1 cellular context compared by ENCODE assay signal in genomic region chr18:32019251-32019943, GRCh38.
TF ChIP-seq lines count a peak whose summit lies in the region.

No MANE protein-coding gene starts in this region.

TF ChIP-seq in HepG2, 621 proteins besides CTCF, POLR2A, EP300 and RAD21 (continued from another document and continues in another):
- 0 out of 2 replicates have a peak, but pooled peaks have one; percentile 32 for TF ChIP-seq ZNF724P (CRISPR knock-in tag; IDR thresholded peaks at IDR 0.05; ENCODE audit: borderline replicate concordance)
- no peak for TF ChIP-seq TBX2 (CRISPR knock-in tag; IDR thresholded peaks at IDR 0.05; ENCODE audit: borderline replicate concordance)
- no peak for TF ChIP-seq ZNF251 (CRISPR knock-in tag; IDR thresholded peaks at IDR 0.05)
- TF ChIP-seq ZNF543 (CRISPR knock-in tag; IDR thresholded peaks at IDR 0.05): no peak
- peak; percentile 97 for TF ChIP-seq MLX (CRISPR knock-in tag; IDR thresholded peaks at IDR 0.05)
- TF ChIP-seq ZNF567 (CRISPR knock-in tag; IDR thresholded peaks at IDR 0.05; ENCODE audit: borderline replicate concordance): no peak
- peak; percentile 45; the same call in 1 of the 2 replicates for TF ChIP-seq ZGPAT (CRISPR knock-in tag; IDR thresholded peaks at IDR 0.05)
- no peak for TF ChIP-seq PHB2 (IDR thresholded peaks at IDR 0.05; ENCODE audit: partially characterized antibody)
- TF ChIP-seq STAG1 (CRISPR knock-in tag; IDR thresholded peaks at IDR 0.05): no peak
- TF ChIP-seq NR2F6 (IDR thresholded peaks at IDR 0.05): peak; percentile 4; the same call in 1 of the 2 replicates
- TF ChIP-seq NR2F6 (CRISPR knock-in tag; IDR thresholded peaks at IDR 0.05): peak; percentile 52; the same call in 1 of the 2 replicates
- peak; percentile 70; the same call in 1 of the 2 replicates for TF ChIP-seq ARID4A (CRISPR knock-in tag; IDR thresholded peaks at IDR 0.05; ENCODE audit: borderline replicate concordance)
- no peak for TF ChIP-seq ZNF256 (CRISPR knock-in tag; conservative IDR thresholded peaks at IDR 0.05)
- peak; percentile 56; the same call in 1 of the 2 replicates for TF ChIP-seq FOXK1 (CRISPR knock-in tag; IDR thresholded peaks at IDR 0.05; ENCODE audit: borderline replicate concordance, low read depth)
- TF ChIP-seq SAFB2 (CRISPR knock-in tag; IDR thresholded peaks at IDR 0.05; ENCODE audit: borderline replicate concordance, low read depth): no peak
- TF ChIP-seq ZNF550 (CRISPR knock-in tag; IDR thresholded peaks at IDR 0.05; ENCODE audit: borderline replicate concordance): no peak
- TF ChIP-seq HDAC2 (CRISPR knock-in tag; IDR thresholded peaks at IDR 0.05): peak; percentile 27; the same call in 1 of the 2 replicates
- peak; percentile 67 for TF ChIP-seq HNF4A (CRISPR knock-in tag; IDR thresholded peaks at IDR 0.05)
- TF ChIP-seq ZBTB42 (CRISPR knock-in tag; IDR thresholded peaks at IDR 0.05): no peak; the same call in 1 of the 2 replicates
- no peak; the same call in 1 of the 2 replicates for TF ChIP-seq RFXAP (CRISPR knock-in tag; IDR thresholded peaks at IDR 0.05; ENCODE audit: borderline replicate concordance)
- no peak for TF ChIP-seq ETS1 (CRISPR knock-in tag; IDR thresholded peaks at IDR 0.05)
- TF ChIP-seq GLI4 (CRISPR knock-in tag; IDR thresholded peaks at IDR 0.05; ENCODE audit: borderline replicate concordance): no peak
- TF ChIP-seq ZNF382 (CRISPR knock-in tag; IDR thresholded peaks at IDR 0.05; ENCODE audit: borderline replicate concordance): no peak
- no peak for TF ChIP-seq DNMT3B (CRISPR knock-in tag; conservative IDR thresholded peaks at IDR 0.05)
- TF ChIP-seq THAP8 (CRISPR knock-in tag; IDR thresholded peaks at IDR 0.05; ENCODE audit: borderline replicate concordance): no peak
- TF ChIP-seq UBTF (CRISPR knock-in tag; IDR thresholded peaks at IDR 0.05): no peak
- TF ChIP-seq ZNF687 (CRISPR knock-in tag; IDR thresholded peaks at IDR 0.05): peak; percentile 76
- no peak for TF ChIP-seq ZBTB25 (CRISPR knock-in tag; IDR thresholded peaks at IDR 0.05)
- TF ChIP-seq GZF1 (CRISPR knock-in tag; IDR thresholded peaks at IDR 0.05): no peak
- peak; percentile 84; the same call in 1 of the 2 replicates for TF ChIP-seq PPARG (CRISPR knock-in tag; conservative IDR thresholded peaks at IDR 0.05)
- TF ChIP-seq MYC (CRISPR knock-in tag; IDR thresholded peaks at IDR 0.05; ENCODE audit: borderline replicate concordance): peak; percentile 59
- TF ChIP-seq ZNF709 (CRISPR knock-in tag; IDR thresholded peaks at IDR 0.05): no peak; the same call in 1 of the 2 replicates
- TF ChIP-seq BHLHE40 (IDR thresholded peaks at IDR 0.05; ENCODE audit: low read length): peak; percentile 44; the same call in 1 of the 2 replicates
- no peak for TF ChIP-seq ZNF510 (CRISPR knock-in tag; IDR thresholded peaks at IDR 0.05; ENCODE audit: low read depth)
- TF ChIP-seq ZBTB44 (CRISPR knock-in tag; IDR thresholded peaks at IDR 0.05): no peak
- no peak for TF ChIP-seq ZFP41 (CRISPR knock-in tag; IDR thresholded peaks at IDR 0.05; ENCODE audit: borderline replicate concordance)
- no peak; the same call in 1 of the 2 replicates for TF ChIP-seq ZNF503 (CRISPR knock-in tag; IDR thresholded peaks at IDR 0.05)
- TF ChIP-seq ZNF24 (IDR thresholded peaks at IDR 0.05): no peak
